Comparison of ENCODE assay signal across 27 cellular contexts in the genomic region with DNA sequence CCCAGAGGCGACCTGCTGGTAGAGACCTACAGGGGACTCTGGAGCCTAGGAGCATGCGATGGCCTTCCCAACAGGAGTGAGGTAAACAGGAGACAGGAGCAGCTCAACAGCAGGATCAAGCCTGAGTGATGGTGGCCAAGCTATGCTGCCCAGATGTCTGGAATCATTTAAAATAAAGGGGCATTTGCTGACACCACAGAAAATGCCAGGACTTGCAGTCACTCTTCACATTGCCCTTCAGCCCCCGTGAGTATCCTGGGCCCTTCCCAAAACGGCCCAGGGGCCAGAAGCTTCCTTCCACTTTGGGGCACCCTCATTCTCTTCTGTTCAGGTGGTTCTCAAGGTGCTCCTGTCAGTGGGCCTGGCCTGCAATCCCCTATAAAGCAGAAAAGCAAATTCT. TPM values are rescaled to one million over a fixed set of nuclear protein-coding genes. Genes with fewer than 3 reads are reported as not detected.
"Had no signal": no experiment of that assay in that cellular context is flagged by ENCODE, and none has a peak within 500 bp of the region (broad histone marks: within the 10 kb centered on the region; RNA-seq: fewer than 3 reads in every experiment).

No MANE protein-coding gene starts in this region.

- H3K9me3 Mint-ChIP-seq: activated CD4-positive, alpha-beta T cell treated with anti-CD3 and anti-CD28 coated beads, Interleukin-2, amount 10 ng/mL, durations not matched to agents 24 days and 14 days; activated CD8-positive, alpha-beta T cell treated with anti-CD3 and anti-CD28 coated beads for 36 hours; activated T-helper 1 cell treated with anti-CD3 and anti-CD28 coated beads, Interleukin-12 subunit alpha, Interleukin-12 subunit beta, Interleukin-2, Interleukin-4 antibody, amounts not matched to agents 30 ng/mL and 10 ng/mL and 1 ng/mL, durations not matched to agents 14 hours and 24 hours and 36 hours; brain; T-helper 2 cell treated with Interferon-gamma antibody and Interleukin-4, amounts not matched to agents 5 μg/mL and 100 μg/mL, for 36 hours had no signal

- H3K27ac ChIP-seq: SJCRH30, SK-N-MC had no signal

- H3K36me3 ChIP-seq: SJCRH30 had no signal

- H3K27me3 Mint-ChIP-seq: activated CD4-positive, alpha-beta T cell treated with anti-CD3 and anti-CD28 coated beads, Interleukin-2, amount 10 ng/mL, durations not matched to agents 24 days and 14 days; activated CD8-positive, alpha-beta T cell treated with anti-CD3 and anti-CD28 coated beads for 36 hours; brain had no signal

- H3K4me3 ChIP-seq: SJCRH30, SK-N-MC had no signal

- ATAC-seq: activated CD8-positive, alpha-beta T cell treated with anti-CD3 and anti-CD28 coated beads for 36 hours; Panc1 had no signal

- H3K27ac Mint-ChIP-seq: activated CD4-positive, alpha-beta T cell treated with anti-CD3 and anti-CD28 coated beads, Interleukin-2, amount 10 ng/mL, durations not matched to agents 24 days and 14 days; activated CD8-positive, alpha-beta T cell treated with anti-CD3 and anti-CD28 coated beads for 36 hours; activated T-helper 1 cell treated with anti-CD3 and anti-CD28 coated beads, Interleukin-12 subunit alpha, Interleukin-12 subunit beta, Interleukin-2, Interleukin-4 antibody, amounts not matched to agents 30 ng/mL and 10 ng/mL and 1 ng/mL, durations not matched to agents 14 hours and 24 hours and 36 hours; T-helper 2 cell treated with Interferon-gamma antibody and Interleukin-4, amounts not matched to agents 5 μg/mL and 100 μg/mL, for 36 hours had no signal

- H3K27me3 ChIP-seq: SJCRH30 had no signal

- H3K9me3 ChIP-seq: SJCRH30 had no signal

- DNase-seq: activated CD4-positive, alpha-beta T cell treated with anti-CD3 and anti-CD28 coated beads, Interleukin-2, amount 10 ng/mL, durations not matched to agents 24 days and 14 days; activated CD4-positive, alpha-beta T cell treated with anti-CD3 and anti-CD28 coated beads, Interleukin-2, amount 50 U/mL, for 4 hours; activated CD8-positive, alpha-beta T cell treated with anti-CD3 and anti-CD28 coated beads for 36 hours; activated gamma-delta T cell treated with Interleukin-2 at 50 U/mL for 16 hours; activated naive CD4-positive, alpha-beta T cell treated with anti-CD3 and anti-CD28 coated beads, Interleukin-2, amount 50 U/mL, for 16 hours; activated T-cell treated with anti-CD3 and anti-CD28 coated beads, Interleukin-2, amount 50 U/mL, for 1 hour; anterior cingulate cortex; caudate nucleus; cerebellar nuclear complex; Karpas-422; NCI-H1105; NCI-H1417 treated with DMSO at 0.1 percent for 48 hours; NCI-H1694 treated with DMSO at 0.1 percent for 48 hours; NCI-H2029; NCI-H345; NCI-H524 treated with DMSO at 0.1 percent for 48 hours; SHP77; SJCRH30 had no signal

- FAIRE-seq: bronchial epithelial cell, TTC549 had no signal

- H3K4me1 Mint-ChIP-seq: activated CD4-positive, alpha-beta T cell treated with anti-CD3 and anti-CD28 coated beads, Interleukin-2, amount 10 ng/mL, durations not matched to agents 24 days and 14 days had no signal

- H3K4me3 Mint-ChIP-seq: activated CD4-positive, alpha-beta T cell treated with anti-CD3 and anti-CD28 coated beads, Interleukin-2, amount 10 ng/mL, durations not matched to agents 24 days and 14 days; activated CD8-positive, alpha-beta T cell treated with anti-CD3 and anti-CD28 coated beads for 36 hours; activated T-helper 1 cell treated with anti-CD3 and anti-CD28 coated beads, Interleukin-12 subunit alpha, Interleukin-12 subunit beta, Interleukin-2, Interleukin-4 antibody, amounts not matched to agents 30 ng/mL and 10 ng/mL and 1 ng/mL, durations not matched to agents 14 hours and 24 hours and 36 hours; brain; T-helper 2 cell treated with Interferon-gamma antibody and Interleukin-4, amounts not matched to agents 5 μg/mL and 100 μg/mL, for 36 hours had no signal

RNA-seq across cellular contexts. Expression of a gene that starts 23.2 kb away (rescaled TPM):
- total RNA-seq: bronchial epithelial cell, MCF 10A, NCI-H460 had no signal
